In the genomic region with DNA sequence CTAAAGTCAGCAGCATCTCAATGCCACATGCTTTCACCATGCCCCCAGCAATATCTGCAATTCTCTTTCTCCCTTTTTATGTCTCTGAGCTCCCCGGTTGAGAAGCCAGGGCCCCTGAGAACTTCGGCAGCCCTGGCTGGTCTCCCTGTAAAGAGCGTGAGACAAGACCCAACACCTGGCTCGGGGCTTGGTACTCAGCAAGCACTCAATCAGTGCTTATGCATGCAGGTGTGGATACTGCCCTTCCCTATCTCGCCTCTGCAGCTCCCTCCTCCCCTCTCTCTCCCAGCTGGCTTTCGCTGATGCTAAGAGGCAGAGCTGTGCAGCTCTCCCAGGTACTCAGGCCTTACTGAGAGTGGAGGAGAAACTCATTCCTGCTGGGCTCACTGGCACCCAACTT, we compare ENCODE assay signal across 18 cellular contexts. TPM values are rescaled to one million over a fixed set of nuclear protein-coding genes. Genes with fewer than 3 reads are reported as not detected.
A peak's percentile ranks its signal among the peaks of the same experiment; 100 is the strongest.
DNase-seq lines count a peak whose midpoint lies in the region; ATAC-seq and TF ChIP-seq lines count a peak whose summit lies in the region.
"Had no signal": no experiment of that assay in that cellular context is flagged by ENCODE, and none has a peak within 500 bp of the region (broad histone marks: within the 10 kb centered on the region; RNA-seq: fewer than 3 reads in every experiment).

No MANE protein-coding gene starts in this region.

- no peaks in the 10 kb centered on the region for H3K9me3 ChIP-seq in mucosa of descending colon
- H3K9me3 ChIP-seq: A549; BLaER1 treated with 17β-estradiol and CSF1 and Interleukin-3, amounts not matched to agents 10 nM and 100 nM had no signal

- intact Hi-C loops in mucosa of descending colon (cut with DNase I, micrococcal nuclease): no loop called here

- H3K4me1 Mint-ChIP-seq in central memory CD8-positive, alpha-beta T cell: no peaks in the 10 kb centered on the region
- peaks cover 18% of the 10 kb centered on the region for H3K4me1 Mint-ChIP-seq in stimulated activated effector memory CD8-positive, alpha-beta T cell treated with anti-CD3 and anti-CD28 coated beads, Interleukin-12 subunit alpha, Interleukin-12 subunit beta, amount 100 ng/mL, for 72 hours

- peak overlapping the region; percentile 32 for H3K27ac Mint-ChIP-seq in central memory CD8-positive, alpha-beta T cell (ENCODE audit: low read depth)
- H3K27ac Mint-ChIP-seq in stimulated activated effector memory CD8-positive, alpha-beta T cell treated with anti-CD3 and anti-CD28 coated beads, Interleukin-12 subunit alpha, Interleukin-12 subunit beta, amount 100 ng/mL, for 72 hours: peak overlapping the region; percentile 47
- H3K27ac Mint-ChIP-seq: CD4-positive, alpha-beta T cell had no signal

- H3K4me1 ChIP-seq in mucosa of descending colon (ENCODE audit: low read depth): no peaks in the 10 kb centered on the region
- H3K4me1 ChIP-seq: A549; BLaER1 treated with 17β-estradiol and CSF1 and Interleukin-3, amounts not matched to agents 10 nM and 100 nM had no signal

- H3K36me3 ChIP-seq in mucosa of descending colon (ENCODE audit: low read depth): no peaks in the 10 kb centered on the region
- H3K36me3 ChIP-seq: BLaER1 treated with 17β-estradiol and CSF1 and Interleukin-3, amounts not matched to agents 10 nM and 100 nM had no signal

- no peak overlapping the region for H3K4me3 Mint-ChIP-seq in central memory CD8-positive, alpha-beta T cell
- no peak overlapping the region for H3K4me3 Mint-ChIP-seq in stimulated activated effector memory CD8-positive, alpha-beta T cell treated with anti-CD3 and anti-CD28 coated beads, Interleukin-12 subunit alpha, Interleukin-12 subunit beta, amount 100 ng/mL, for 72 hours
- H3K4me3 Mint-ChIP-seq: CD4-positive, alpha-beta T cell; IgD-negative memory B cell had no signal

- peaks cover 4% of the 10 kb centered on the region for H3K36me3 Mint-ChIP-seq in central memory CD8-positive, alpha-beta T cell (ENCODE audit: insufficient read depth)
- H3K36me3 Mint-ChIP-seq in stimulated activated effector memory CD8-positive, alpha-beta T cell treated with anti-CD3 and anti-CD28 coated beads, Interleukin-12 subunit alpha, Interleukin-12 subunit beta, amount 100 ng/mL, for 72 hours: peaks cover 7% of the 10 kb centered on the region

- TF ChIP-seq CTCF in mucosa of descending colon (IDR thresholded peaks at IDR 0.05): no peak

- no peak for ATAC-seq in activated CD4-positive, CD25-positive, alpha-beta regulatory T cell treated with anti-CD3 and anti-CD28 coated beads, Interleukin-2, amount 50 U/mL, for 24 hours
- ATAC-seq in central memory CD8-positive, alpha-beta T cell (replicated peaks; ENCODE audit: extremely low read depth, poor library complexity, severe bottlenecking): no peak
- ATAC-seq in stimulated activated effector memory CD8-positive, alpha-beta T cell treated with anti-CD3 and anti-CD28 coated beads, Interleukin-12 subunit alpha, Interleukin-12 subunit beta, amount 100 ng/mL, for 72 hours: no peak
- ATAC-seq in GM18868 (IDR thresholded peaks at IDR 0.05; ENCODE audit: unreplicated experiment): no peak
- ATAC-seq in mucosa of descending colon: no peak
- ATAC-seq: A549, HCT116 had no signal

- no peaks in the 10 kb centered on the region for H3K9me3 Mint-ChIP-seq in central memory CD8-positive, alpha-beta T cell
- no peaks in the 10 kb centered on the region for H3K9me3 Mint-ChIP-seq in stimulated activated effector memory CD8-positive, alpha-beta T cell treated with anti-CD3 and anti-CD28 coated beads, Interleukin-12 subunit alpha, Interleukin-12 subunit beta, amount 100 ng/mL, for 72 hours
- H3K9me3 Mint-ChIP-seq: CD4-positive, alpha-beta T cell; IgD-negative memory B cell had no signal

- DNase-seq in activated CD4-positive, CD25-positive, alpha-beta regulatory T cell treated with anti-CD3 and anti-CD28 coated beads, Interleukin-2, amount 50 U/mL, for 72 hours: peak; percentile 20
- peak; percentile 78 for DNase-seq in NCI-H510A (lab: John Stamatoyannopoulos, UW)
- DNase-seq in central memory CD8-positive, alpha-beta T cell (ENCODE audit: low spot score in 2 of 2): no peak
- DNase-seq in stimulated activated effector memory CD8-positive, alpha-beta T cell treated with anti-CD3 and anti-CD28 coated beads, Interleukin-12 subunit alpha, Interleukin-12 subunit beta, amount 100 ng/mL, for 72 hours (ENCODE audit: low spot score in 2 of 2): no peak
- no peak for DNase-seq in mucosa of descending colon
- DNase-seq: AML-193; CD4-positive, alpha-beta T cell; GM23248; NCI-H1048; NCI-H1436; SIG-M5 had no signal

- H3K4me3 ChIP-seq in mucosa of descending colon: no peak overlapping the region
- H3K4me3 ChIP-seq: A549; BLaER1 treated with 17β-estradiol and CSF1 and Interleukin-3, amounts not matched to agents 10 nM and 100 nM; GM23248; SK-N-MC had no signal

- H3K27me3 Mint-ChIP-seq in central memory CD8-positive, alpha-beta T cell: no peaks in the 10 kb centered on the region
- H3K27me3 Mint-ChIP-seq: CD4-positive, alpha-beta T cell; IgD-negative memory B cell had no signal

RNA-seq across cellular contexts. Expression of gene AKNA, which starts 41.7 kb away (rescaled TPM):
- 10 to 100 TPM; 29.3 to 45.1 (median 44.9) TPM for total RNA-seq in mucosa of descending colon

Comparison
In these comparisons a context has a peak if more than half of its experiments do, and no peak if none do; other contexts are left out.
1. DNase-seq: peak in activated CD4-positive, CD25-positive, alpha-beta regulatory T cell treated with anti-CD3 and anti-CD28 coated beads, Interleukin-2, amount 50 U/mL, for 72 hours (single experiment) and NCI-H510A (single experiment); none in central memory CD8-positive, alpha-beta T cell (0 of 2), stimulated activated effector memory CD8-positive, alpha-beta T cell treated with anti-CD3 and anti-CD28 coated beads, Interleukin-12 subunit alpha, Interleukin-12 subunit beta, amount 100 ng/mL, for 72 hours (0 of 2) and mucosa of descending colon (0 of 3).